Comparison of ENCODE assay signal across 8 cellular contexts in genomic region chr10:80453392-80453714, GRCh38. TPM values are rescaled to one million over a fixed set of nuclear protein-coding genes. Genes with fewer than 3 reads are reported as not detected.
A peak's percentile ranks its signal among the peaks of the same experiment; 100 is the strongest.
DNase-seq lines count a peak whose midpoint lies in the region; ATAC-seq, FAIRE-seq and TF ChIP-seq lines count a peak whose summit lies in the region.

No MANE protein-coding gene starts in this region.

- ATAC-seq in stimulated activated memory B cell treated with anti-CD40 and anti-IgM and Interleukin-4, amounts not matched to agents 10 μg/mL and 1 μg/mL and 100 μg/mL, for 72 hours = no peak

- no peak for FAIRE-seq in H54 (lab: Jason Lieb, UNC)

- TF ChIP-seq CTCF in HFFc6 (IDR thresholded peaks at IDR 0.05) = peak; percentile 45

- H3K36me3 Mint-ChIP-seq in HFFc6 (ENCODE audit: low read depth) = peaks cover 13% of the 10 kb centered on the region
- H3K36me3 Mint-ChIP-seq in activated naive CD8-positive, alpha-beta T cell = no peaks in the 10 kb centered on the region
- no peaks in the 10 kb centered on the region for H3K36me3 Mint-ChIP-seq in stimulated activated memory B cell treated with anti-CD40 and anti-IgM and Interleukin-4, amounts not matched to agents 10 μg/mL and 1 μg/mL and 100 μg/mL, for 72 hours

- H3K4me1 Mint-ChIP-seq in HFFc6 (ENCODE audit: low read depth) = peaks cover 31% of the 10 kb centered on the region
- H3K4me1 Mint-ChIP-seq in activated naive CD8-positive, alpha-beta T cell (ENCODE audit: low read depth) = peaks cover 44% of the 10 kb centered on the region
- H3K4me1 Mint-ChIP-seq in stimulated activated memory B cell treated with anti-CD40 and anti-IgM and Interleukin-4, amounts not matched to agents 10 μg/mL and 1 μg/mL and 100 μg/mL, for 72 hours = peaks cover 45% of the 10 kb centered on the region

- DNase-seq in HFFc6 (no peak), DMS53 (lab: John Stamatoyannopoulos, UW) (no peak), H54 (ENCODE audit: insufficient read length, low spot score) (no peak)
- no peak for DNase-seq in activated CD4-positive, alpha-beta T cell treated with anti-CD3 and anti-CD28 coated beads for 4 hours
- no peak for DNase-seq in activated CD8-positive, alpha-beta memory T cell treated with anti-CD3 and anti-CD28 coated beads for 24 hours

- TF ChIP-seq POLR2A in H54 (IDR thresholded peaks at IDR 0.05; ENCODE audit: low read depth, low read length) = no peak

- peaks cover 4% of the 10 kb centered on the region for H3K9me3 ChIP-seq in iPS-18c (ENCODE audit: control insufficient read depth, insufficient read depth, low read length)

- no peaks in the 10 kb centered on the region for H3K9me3 Mint-ChIP-seq in HFFc6
- H3K9me3 Mint-ChIP-seq in activated naive CD8-positive, alpha-beta T cell (ENCODE audit: low read depth) = no peaks in the 10 kb centered on the region
- no peaks in the 10 kb centered on the region for H3K9me3 Mint-ChIP-seq in stimulated activated memory B cell treated with anti-CD40 and anti-IgM and Interleukin-4, amounts not matched to agents 10 μg/mL and 1 μg/mL and 100 μg/mL, for 72 hours

- H3K27ac Mint-ChIP-seq in HFFc6 = peak overlapping the region; percentile 91
- H3K27ac Mint-ChIP-seq in activated naive CD8-positive, alpha-beta T cell = peak overlapping the region; percentile 84
- H3K27ac Mint-ChIP-seq in stimulated activated memory B cell treated with anti-CD40 and anti-IgM and Interleukin-4, amounts not matched to agents 10 μg/mL and 1 μg/mL and 100 μg/mL, for 72 hours = peak overlapping the region; percentile 73

- peak overlapping the region; percentile 89 for H3K4me3 Mint-ChIP-seq in HFFc6
- H3K4me3 Mint-ChIP-seq in activated naive CD8-positive, alpha-beta T cell = peak overlapping the region; percentile 82
- H3K4me3 Mint-ChIP-seq in stimulated activated memory B cell treated with anti-CD40 and anti-IgM and Interleukin-4, amounts not matched to agents 10 μg/mL and 1 μg/mL and 100 μg/mL, for 72 hours = peak overlapping the region; percentile 85

- H3K4me3 ChIP-seq in iPS-18c (ENCODE audit: insufficient read depth, low read depth, low read length) = peak overlapping the region; percentile 66

- no peaks in the 10 kb centered on the region for H3K27me3 Mint-ChIP-seq in HFFc6 (ENCODE audit: insufficient read depth)
- H3K27me3 Mint-ChIP-seq in activated naive CD8-positive, alpha-beta T cell = no peaks in the 10 kb centered on the region
- H3K27me3 Mint-ChIP-seq in stimulated activated memory B cell treated with anti-CD40 and anti-IgM and Interleukin-4, amounts not matched to agents 10 μg/mL and 1 μg/mL and 100 μg/mL, for 72 hours = no peaks in the 10 kb centered on the region

RNA-seq across cellular contexts. Expression of gene TSPAN14, which starts 0.8 kb away (rescaled TPM):
- total RNA-seq in HFFc6 (2021; fragmentation: NEBNext Ultra II Directional; extraction: Animal tissue kit (Norgen Biotek cat#: 25700)) = 10 to 100 TPM; 72.9 to 96.2 (median 84.5) TPM

RNA-seq across cellular contexts. Expression of gene PRXL2A, which starts 45.0 kb away (rescaled TPM):
- under 1 TPM in 3 of 6 experiments, not detected in 3; 0.15 to 0.52 (median 0.28) TPM for total RNA-seq in HFFc6 (2021; fragmentation: NEBNext Ultra II Directional; extraction: Animal tissue kit (Norgen Biotek cat#: 25700))
